Comparison of ENCODE assay signal across 7 cellular contexts in genomic region chr2:96064760-96065159, GRCh38. TPM values are rescaled to one million over a fixed set of nuclear protein-coding genes. Genes with fewer than 3 reads are reported as not detected.
"Had no signal": no experiment of that assay in that cellular context is flagged by ENCODE, and none has a peak within 500 bp of the region (broad histone marks: within the 10 kb centered on the region; RNA-seq: fewer than 3 reads in every experiment).

No MANE protein-coding gene starts in this region.

RNA-seq across cellular contexts. Expression of gene GPAT2, which starts 30.0 kb away (rescaled TPM):
- total RNA-seq: LHCN-M2, MCF 10A, NCI-H460, OCI-LY7, RPMI7951, SK-MEL-5 had no signal

RNA-seq across cellular contexts. Expression of gene ADRA2B, which starts 51.6 kb away (rescaled TPM):
- total RNA-seq: LHCN-M2, MCF 10A, NCI-H460, RPMI7951, SJCRH30, SK-MEL-5 had no signal
